In genomic region chr19:40419780-40420179, GRCh38 we compare ENCODE assay signal across 16 cellular contexts. TPM values are rescaled to one million over a fixed set of nuclear protein-coding genes. Genes with fewer than 3 reads are reported as not detected.
DNase-seq lines count a peak whose midpoint lies in the region; ATAC-seq and TF ChIP-seq lines count a peak whose summit lies in the region.
"Had no signal": no experiment of that assay in that cellular context is flagged by ENCODE, and none has a peak within 500 bp of the region (broad histone marks: within the 10 kb centered on the region; RNA-seq: fewer than 3 reads in every experiment).

No MANE protein-coding gene starts in this region.

- H3K4me3 ChIP-seq in gastrocnemius medialis, result no peak overlapping the region
- H3K4me3 ChIP-seq: mucosa of descending colon had no signal

- no peaks in the 10 kb centered on the region for H3K27me3 ChIP-seq in gastrocnemius medialis

- in situ Hi-C loops in gastrocnemius medialis (cut with MboI; ENCODE audit: low sequenced_read_pairs in 4 of 4), result loop anchor here in 1 of 4 donors (10.0 kb wide), 1 partner anchor 45 kb away; the partner anchor contains the start of genes BLVRB and SPTBN4

- peak overlapping the region; percentile 17 for H3K4me3 Mint-ChIP-seq in activated CD8-positive, alpha-beta memory T cell treated with anti-CD3 and anti-CD28 coated beads, Interleukin-2, amount 10 ng/mL, durations not matched to agents 7 days and 5 days
- peak overlapping the region in 3 of 4 donors; percentile 46 to 80 (median 78) for H3K4me3 Mint-ChIP-seq in IgD-negative memory B cell
- no peak overlapping the region for H3K4me3 Mint-ChIP-seq in dendritic cell treated with granulocyte-macrophage colony-stimulating factor and Interleukin-4, amounts not matched to agents 40 ng/mL and 50 ng/mL, for 4 days

- no peak for DNase-seq in activated CD8-positive, alpha-beta memory T cell treated with anti-CD3 and anti-CD28 coated beads, Interleukin-2, amount 10 ng/mL, durations not matched to agents 7 days and 5 days
- DNase-seq in activated CD8-positive, alpha-beta memory T cell treated with anti-CD3 and anti-CD28 coated beads for 24 hours, result no peak
- DNase-seq in gastrocnemius medialis, result no peak
- no peak for DNase-seq in mesenteric fat pad (ENCODE audit: low spot score)
- DNase-seq in superior temporal gyrus (ENCODE audit: extremely low spot score), result no peak
- DNase-seq in DMS153 treated with DMSO at 0.1 percent for 48 hours (lab: John Stamatoyannopoulos, UW; ENCODE audit: unreplicated experiment), result no peak
- DNase-seq: cerebellar nuclear complex; GDM1; mucosa of descending colon; NCI-H2107; NCI-H774; stimulated activated CD4-positive, alpha-beta T cell treated with anti-CD3 and anti-CD28 coated beads, Interleukin-2, amount 100 ng/mL, for 24 hours had no signal

- intact Hi-C loops in dendritic cell treated with granulocyte-macrophage colony-stimulating factor and Interleukin-4, amounts not matched to agents 40 ng/mL and 50 ng/mL, for 4 days (cut with micrococcal nuclease), result loop anchor here (5.0 kb wide), 1 partner anchor 43 kb away; no protein-coding TSS in a partner anchor
- intact Hi-C loops in gastrocnemius medialis (cut with DNase I; ENCODE audit: low total_unique reads), result loop anchor here (5.0 to 10.0 kb wide), 3 partner anchors 72 to 1015 kb away; partner anchors contain the start of genes C19orf47, COQ8B, ITPKC and PLD3

- no peak for TF ChIP-seq CTCF in gastrocnemius medialis (IDR thresholded peaks at IDR 0.05 in 4 of 5, conservative IDR thresholded peaks at IDR 0.05 in 1 of 5)

- no peaks in the 10 kb centered on the region for H3K9me3 Mint-ChIP-seq in activated CD8-positive, alpha-beta memory T cell treated with anti-CD3 and anti-CD28 coated beads, Interleukin-2, amount 10 ng/mL, durations not matched to agents 7 days and 5 days (ENCODE audit: low read depth)
- H3K9me3 Mint-ChIP-seq in IgD-negative memory B cell, result no peaks in the 10 kb centered on the region
- no peaks in the 10 kb centered on the region for H3K9me3 Mint-ChIP-seq in dendritic cell treated with granulocyte-macrophage colony-stimulating factor and Interleukin-4, amounts not matched to agents 40 ng/mL and 50 ng/mL, for 4 days

- peaks cover 45% of the 10 kb centered on the region for H3K4me1 Mint-ChIP-seq in activated CD8-positive, alpha-beta memory T cell treated with anti-CD3 and anti-CD28 coated beads, Interleukin-2, amount 10 ng/mL, durations not matched to agents 7 days and 5 days
- peaks cover 8 to 17% (median 16%) of the 10 kb centered on the region in 3 donors for H3K4me1 Mint-ChIP-seq in IgD-negative memory B cell
- peaks cover 64% of the 10 kb centered on the region for H3K4me1 Mint-ChIP-seq in dendritic cell treated with granulocyte-macrophage colony-stimulating factor and Interleukin-4, amounts not matched to agents 40 ng/mL and 50 ng/mL, for 4 days (ENCODE audit: low read depth)

- peak overlapping the region; percentile 31 for H3K27ac Mint-ChIP-seq in activated CD8-positive, alpha-beta memory T cell treated with anti-CD3 and anti-CD28 coated beads, Interleukin-2, amount 10 ng/mL, durations not matched to agents 7 days and 5 days
- H3K27ac Mint-ChIP-seq in IgD-negative memory B cell, result peak overlapping the region in 1 of 3 donors; percentile 44
- peak overlapping the region; percentile 88 for H3K27ac Mint-ChIP-seq in dendritic cell treated with granulocyte-macrophage colony-stimulating factor and Interleukin-4, amounts not matched to agents 40 ng/mL and 50 ng/mL, for 4 days

- no peaks in the 10 kb centered on the region for H3K27me3 Mint-ChIP-seq in activated CD8-positive, alpha-beta memory T cell treated with anti-CD3 and anti-CD28 coated beads, Interleukin-2, amount 10 ng/mL, durations not matched to agents 7 days and 5 days
- no peaks in the 10 kb centered on the region for H3K27me3 Mint-ChIP-seq in IgD-negative memory B cell
- H3K27me3 Mint-ChIP-seq in dendritic cell treated with granulocyte-macrophage colony-stimulating factor and Interleukin-4, amounts not matched to agents 40 ng/mL and 50 ng/mL, for 4 days, result no peaks in the 10 kb centered on the region

- H3K4me1 ChIP-seq in gastrocnemius medialis, result peaks cover 45 to 47% of the 10 kb centered on the region in 2 donors

- peaks cover 0 to 13% of the 10 kb centered on the region in 2 donors for H3K36me3 ChIP-seq in gastrocnemius medialis

- no peak for TF ChIP-seq POLR2A in gastrocnemius medialis (IDR thresholded peaks at IDR 0.05)

- no peaks in the 10 kb centered on the region for H3K9me3 ChIP-seq in gastrocnemius medialis
- H3K9me3 ChIP-seq: mucosa of descending colon had no signal

- ATAC-seq in activated CD8-positive, alpha-beta memory T cell treated with anti-CD3 and anti-CD28 coated beads, Interleukin-2, amount 10 ng/mL, durations not matched to agents 7 days and 5 days, result no peak
- ATAC-seq in gastrocnemius medialis, result no peak
- ATAC-seq: mucosa of descending colon had no signal

- CTCF ChIA-PET in activated CD8-positive, alpha-beta memory T cell treated with anti-CD3 and anti-CD28 coated beads, Interleukin-2, amount 10 ng/mL, durations not matched to agents 7 days and 5 days (lab: Charles Lee), result interaction anchor here (1.0 to 5.8 kb wide), 20 partner anchors 9 to 215 kb away, joined by 3 to 57 read pairs (median 7); partner anchors contain the start of genes AKT2, BLVRB, C19orf47 and LTBP4

- peaks cover 9% of the 10 kb centered on the region for H3K36me3 Mint-ChIP-seq in activated CD8-positive, alpha-beta memory T cell treated with anti-CD3 and anti-CD28 coated beads, Interleukin-2, amount 10 ng/mL, durations not matched to agents 7 days and 5 days
- H3K36me3 Mint-ChIP-seq in IgD-negative memory B cell, result no peaks in the 10 kb centered on the region
- H3K36me3 Mint-ChIP-seq in dendritic cell treated with granulocyte-macrophage colony-stimulating factor and Interleukin-4, amounts not matched to agents 40 ng/mL and 50 ng/mL, for 4 days (ENCODE audit: low read depth), result peaks cover 29% of the 10 kb centered on the region

- H3K27ac ChIP-seq in gastrocnemius medialis, result peak overlapping the region; percentile 98 to 100 (median 99)

RNA-seq across cellular contexts. Expression of gene SERTAD1, which starts 6.0 kb away (rescaled TPM):
- total RNA-seq in activated CD8-positive, alpha-beta memory T cell treated with anti-CD3 and anti-CD28 coated beads, Interleukin-2, amount 10 ng/mL, durations not matched to agents 7 days and 5 days, result 1 to 10 TPM; 9.4 to 9.6 TPM
- 13.2 TPM for polyA plus RNA-seq in IgD-negative memory B cell
- total RNA-seq in gastrocnemius medialis (10 to 100 TPM; 15.3 to 18.3 (median 16.0) TPM), mesenteric fat pad (20.2 TPM)

RNA-seq across cellular contexts. Expression of gene PRX, which starts 6.6 kb away (rescaled TPM):
- 1 to 10 TPM in 1 of 2 experiments, under 1 TPM in 1; 0.80 to 1.1 TPM for total RNA-seq in activated CD8-positive, alpha-beta memory T cell treated with anti-CD3 and anti-CD28 coated beads, Interleukin-2, amount 10 ng/mL, durations not matched to agents 7 days and 5 days
- polyA plus RNA-seq in IgD-negative memory B cell, result 0.21 TPM
- total RNA-seq in gastrocnemius medialis, result 1 to 10 TPM; 2.4 to 4.2 (median 3.2) TPM
- 2.3 TPM for total RNA-seq in mesenteric fat pad
- total RNA-seq: HT1080 had no signal

RNA-seq across cellular contexts. Expression of gene SERTAD3, which starts 24.4 kb away (rescaled TPM):
- 10 to 100 TPM; 13.4 to 13.7 TPM for total RNA-seq in activated CD8-positive, alpha-beta memory T cell treated with anti-CD3 and anti-CD28 coated beads, Interleukin-2, amount 10 ng/mL, durations not matched to agents 7 days and 5 days
- polyA plus RNA-seq in IgD-negative memory B cell, result 29.2 TPM
- 10 to 100 TPM; 12.7 to 24.4 (median 18.1) TPM for total RNA-seq in gastrocnemius medialis
- 40.7 TPM for total RNA-seq in mesenteric fat pad

RNA-seq across cellular contexts. Expression of gene HIPK4, which starts 29.8 kb away (rescaled TPM):
- total RNA-seq in activated CD8-positive, alpha-beta memory T cell treated with anti-CD3 and anti-CD28 coated beads, Interleukin-2, amount 10 ng/mL, durations not matched to agents 7 days and 5 days, result not detected
- polyA plus RNA-seq in IgD-negative memory B cell, result 0.11 TPM
- total RNA-seq in gastrocnemius medialis (under 1 TPM in 2 of 4 donors, not detected in 2; 0.20 to 0.39 TPM), mesenteric fat pad (0.29 TPM)
- total RNA-seq: endothelial cell of umbilical vein, HT1080 had no signal

RNA-seq across cellular contexts. Expression of gene BLVRB, which starts 45.8 kb away (rescaled TPM):
- total RNA-seq in activated CD8-positive, alpha-beta memory T cell treated with anti-CD3 and anti-CD28 coated beads, Interleukin-2, amount 10 ng/mL, durations not matched to agents 7 days and 5 days, result 10 to 100 TPM; 12.9 to 23.3 TPM
- 35.9 TPM for polyA plus RNA-seq in IgD-negative memory B cell
- total RNA-seq in gastrocnemius medialis (100 to 1,000 TPM; 254 to 679 (median 280) TPM), mesenteric fat pad (141 TPM)
